27 cellular contexts compared by ENCODE assay signal in the genomic region with DNA sequence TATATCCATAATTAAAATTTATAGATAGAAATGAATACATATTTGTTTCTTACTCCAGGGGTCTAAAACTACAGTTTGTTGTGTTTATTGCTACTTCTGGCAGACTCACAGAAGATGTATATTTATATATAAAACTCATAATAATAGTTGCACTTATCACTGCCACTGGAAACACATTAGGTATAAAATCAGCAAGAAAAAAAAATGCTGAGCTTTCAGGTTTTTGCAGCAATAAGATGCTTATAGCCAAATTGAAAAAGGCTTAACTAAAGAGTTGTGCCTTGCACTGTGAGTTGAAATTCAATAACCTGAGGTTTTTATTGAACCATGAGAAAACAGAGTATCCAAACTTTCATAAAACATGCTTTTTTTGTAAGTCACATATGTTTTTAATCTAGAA.
"Had no signal": no experiment of that assay in that cellular context is flagged by ENCODE, and none has a peak within 500 bp of the region (broad histone marks: within the 10 kb centered on the region; RNA-seq: fewer than 3 reads in every experiment).

No MANE protein-coding gene starts in this region.

- H3K4me1 ChIP-seq: esophagus squamous epithelium, gastrocnemius medialis, heart right ventricle, left lung, lower lobe of right lung had no signal

- H3K27ac ChIP-seq: coronary artery, dorsolateral prefrontal cortex, epithelial cell of prostate, esophagus squamous epithelium, gastrocnemius medialis, heart right ventricle, left lung, lower lobe of right lung had no signal

- H3K27ac Mint-ChIP-seq: mesothelial cell of epicardium, naive B cell had no signal

- H3K27me3 Mint-ChIP-seq: naive B cell had no signal

- H3K36me3 ChIP-seq: esophagus squamous epithelium, gastrocnemius medialis, heart right ventricle, left lung, lower lobe of right lung had no signal

- H3K4me1 Mint-ChIP-seq: naive B cell had no signal

- FAIRE-seq: colon, islet of Langerhans, keratinocyte had no signal

- H3K36me3 Mint-ChIP-seq: mesothelial cell of epicardium, naive B cell had no signal

- H3K27me3 ChIP-seq: esophagus squamous epithelium, gastrocnemius medialis, heart right ventricle, left lung had no signal

- H3K9me3 ChIP-seq: esophagus squamous epithelium, gastrocnemius medialis, heart right ventricle, lower lobe of right lung, mucosa of descending colon had no signal

- ATAC-seq: esophagus mucosa, gastrocnemius medialis, heart right ventricle, left cardiac atrium, left lung, left ventricle myocardium superior, lower lobe of right lung, mucosa of descending colon had no signal

- H3K4me3 ChIP-seq: coronary artery, dorsolateral prefrontal cortex, esophagus squamous epithelium, gastrocnemius medialis, heart right ventricle, left lung, lower lobe of right lung, mucosa of descending colon had no signal

- H3K4me3 Mint-ChIP-seq: mesothelial cell of epicardium, naive B cell had no signal

- DNase-seq: dermis blood vessel endothelial cell; dorsolateral prefrontal cortex; effector CD4-positive, alpha-beta T cell; effector memory CD4-positive, alpha-beta T cell; erythroblast; esophagus squamous epithelium; foreskin fibroblast; foreskin melanocyte; gastrocnemius medialis; glutamatergic neuron; head of caudate nucleus; heart right ventricle; hippocampal formation; left cardiac atrium; left lung; left ventricle myocardium superior; lower lobe of right lung; mesenchymal stem cell; mucosa of descending colon; naive B cell had no signal
